In genomic region chr5:43711496-43711895, GRCh38 we compare ENCODE assay signal across 17 cellular contexts.
A peak's percentile ranks its signal among the peaks of the same experiment; 100 is the strongest.
DNase-seq lines count a peak whose midpoint lies in the region; ATAC-seq, FAIRE-seq and TF ChIP-seq lines count a peak whose summit lies in the region.
"Had no signal": no experiment of that assay in that cellular context is flagged by ENCODE, and none has a peak within 500 bp of the region (broad histone marks: within the 10 kb centered on the region; RNA-seq: fewer than 3 reads in every experiment).

No MANE protein-coding gene starts in this region.

- no peaks in the 10 kb centered on the region for H3K27me3 ChIP-seq in IMR-90 (ENCODE audit: control insufficient read depth, insufficient read depth, low read length)
- no peaks in the 10 kb centered on the region for H3K27me3 ChIP-seq in K562 (ENCODE audit: control insufficient read depth in 2 of 2, insufficient read depth in 2 of 2, low read length in 2 of 2)
- H3K27me3 ChIP-seq: left lung had no signal

- CTCF ChIA-PET in IMR-90 (lab: Yijun Ruan, JAX) (no interaction called here), K562 (lab: Yijun Ruan, JAX; ENCODE audit: low intra/inter-chr PET ratio) (no interaction called here)

- no CpG with 5 or more reads among the region's 6 CpGs for WGBS in IMR-90 (ENCODE audit: extremely low coverage in 2 of 2, insufficient read length in 1 of 2), 2 experiments
- WGBS in K562 (ENCODE audit: insufficient coverage, low coverage, missing lambda C conversion rate), result 23% methylated on average over 6 of the region's 6 CpGs

- no peak overlapping the region for H2BK5ac ChIP-seq in IMR-90 (ENCODE audit: low read depth, low read length, poor library complexity, severe bottlenecking)

- H3K79me2 ChIP-seq in K562 (ENCODE audit: control insufficient read depth, insufficient read depth, low read length), result no peaks in the 10 kb centered on the region

- no peak for TF ChIP-seq EP300 in K562 (IDR thresholded peaks at IDR 0.05; ENCODE audit: low read length)

- H3K9me3 ChIP-seq in IMR-90 (ENCODE audit: control insufficient read depth, insufficient read depth, low read length) (no peaks in the 10 kb centered on the region), K562 (replicated peaks; ENCODE audit: control insufficient read depth, insufficient read depth, low read depth, low read length) (no peaks in the 10 kb centered on the region)
- H3K9me3 ChIP-seq: left lung had no signal

- H3K79me1 ChIP-seq in IMR-90 (ENCODE audit: low read depth in 1 of 2, low read length in 2 of 2), result no peaks in the 10 kb centered on the region

- H3K23ac ChIP-seq in IMR-90 (ENCODE audit: low read depth, low read length), result no peak overlapping the region

- no peak overlapping the region for H2BK120ac ChIP-seq in IMR-90 (ENCODE audit: low read depth, low read length)

- H2AFZ ChIP-seq in IMR-90 (replicated peaks; ENCODE audit: low read length, poor library complexity), result no peak overlapping the region
- H2AFZ ChIP-seq in K562 (ENCODE audit: low read depth, low read length), result no peak overlapping the region

- peaks cover 5% of the 10 kb centered on the region for H3K36me3 Mint-ChIP-seq in stimulated activated memory B cell treated with anti-CD40 and anti-IgM and Interleukin-4, amounts not matched to agents 10 μg/mL and 1 μg/mL and 100 μg/mL, for 72 hours

- H3K4me1 Mint-ChIP-seq in stimulated activated memory B cell treated with anti-CD40 and anti-IgM and Interleukin-4, amounts not matched to agents 10 μg/mL and 1 μg/mL and 100 μg/mL, for 72 hours, result peaks cover 4% of the 10 kb centered on the region
- H3K4me1 Mint-ChIP-seq: activated CD4-positive, alpha-beta T cell treated with anti-CD3 and anti-CD28 coated beads, Interleukin-2, amount 10 ng/mL, durations not matched to agents 7 days and 5 days; neural crest cell; stimulated activated naive CD8-positive, alpha-beta T cell treated with anti-CD3 and anti-CD28 coated beads, Interleukin-15, amount 100 ng/mL, for 72 hours had no signal

- H4K5ac ChIP-seq in IMR-90 (ENCODE audit: low read depth, low read length), result no peak overlapping the region

- H3K4me3 ChIP-seq in IMR-90 (ENCODE audit: insufficient read depth, low read depth, low read length) (no peak overlapping the region), K562 (no peak overlapping the region)
- H3K4me3 ChIP-seq: left lung had no signal

- peak; percentile 40 for FAIRE-seq in K562 (lab: Jason Lieb, UNC)

- no peak overlapping the region for H3K18ac ChIP-seq in IMR-90 (ENCODE audit: low read depth, low read length)

- no peak overlapping the region for H2AK5ac ChIP-seq in IMR-90 (ENCODE audit: low read depth, low read length)

- no peak overlapping the region for H4K91ac ChIP-seq in IMR-90 (ENCODE audit: insufficient read depth, low read depth, low read length)

- H2BK20ac ChIP-seq in IMR-90 (ENCODE audit: low read depth, low read length), result no peak overlapping the region

- dilution Hi-C loops in IMR-90 (cut with HindIII; ENCODE audit: low sequenced_read_pairs, unreplicated experiment), result no loop called here

- H3K4ac ChIP-seq in IMR-90 (ENCODE audit: low read depth, low read length), result no peak overlapping the region

- TF ChIP-seq CTCF in IMR-90 (conservative IDR thresholded peaks at IDR 0.05; ENCODE audit: low read depth, low read length), result no peak
- TF ChIP-seq CTCF in K562 (IDR thresholded peaks at IDR 0.05 in 2 of 3, conservative IDR thresholded peaks at IDR 0.05 in 1 of 3; ENCODE audit: insufficient read depth in 2 of 3, low read depth in 1 of 3, low read length in 3 of 3), result no peak

- BruUV-seq in IMR-90 (replicated peaks; lab: Mats Ljungman, UMichigan) (no TSS peak), K562 (replicated peaks; lab: Mats Ljungman, UMichigan) (no TSS peak)

- H4K8ac ChIP-seq in IMR-90 (ENCODE audit: low read depth in 2 of 2, low read length in 2 of 2), result no peak overlapping the region

- no peak overlapping the region for H3K14ac ChIP-seq in IMR-90 (replicated peaks; ENCODE audit: low read depth, low read length)

- in situ Hi-C loops in Caki2 (cut with HindIII; ENCODE audit: low pct_unique_long_range_greater_than_20kb, low sequenced_read_pairs), result no loop called here
- in situ Hi-C loops in IMR-90 (cut with MboI; ENCODE audit: low sequenced_read_pairs), result no loop called here
- in situ Hi-C loops in K562 (cut with MboI), result no loop called here

- H3K9ac ChIP-seq in IMR-90 (ENCODE audit: low read depth, low read length), result no peak overlapping the region
- no peak overlapping the region for H3K9ac ChIP-seq in K562 (ENCODE audit: insufficient read depth in 1 of 2, low read depth in 2 of 2, low read length in 2 of 2)

- H3K36me3 ChIP-seq in IMR-90 (ENCODE audit: control insufficient read depth, insufficient read depth, low read length), result no peaks in the 10 kb centered on the region
- no peaks in the 10 kb centered on the region for H3K36me3 ChIP-seq in K562 (ENCODE audit: control insufficient read depth, insufficient read depth, low read length)
- H3K36me3 ChIP-seq: left lung had no signal

- ATAC-seq in IMR-90 (ENCODE audit: low read depth) (peak; percentile 42), K562 (peak; percentile 36; the same call in 2 of the 3 replicates), HG02840 (IDR thresholded peaks at IDR 0.05; ENCODE audit: low FRiP score, unreplicated experiment) (no peak), GM21515 (IDR thresholded peaks at IDR 0.05; ENCODE audit: unreplicated experiment) (no peak)
- no peak for ATAC-seq in stimulated activated memory B cell treated with anti-CD40 and anti-IgM and Interleukin-4, amounts not matched to agents 10 μg/mL and 1 μg/mL and 100 μg/mL, for 72 hours
- ATAC-seq: effector memory CD8-positive, alpha-beta T cell; left lung; sciatic nerve; stimulated activated naive CD8-positive, alpha-beta T cell treated with anti-CD3 and anti-CD28 coated beads, Interleukin-15, amount 100 ng/mL, for 72 hours had no signal

- H4K20me1 ChIP-seq in IMR-90 (ENCODE audit: insufficient read depth, low read length) (no peaks in the 10 kb centered on the region), K562 (replicated peaks; ENCODE audit: control insufficient read depth, insufficient read depth, low read length) (no peaks in the 10 kb centered on the region)

- H3K56ac ChIP-seq in IMR-90 (ENCODE audit: extremely low read depth, insufficient read depth, low read length), result no peak overlapping the region

- H3K9me3 Mint-ChIP-seq in stimulated activated memory B cell treated with anti-CD40 and anti-IgM and Interleukin-4, amounts not matched to agents 10 μg/mL and 1 μg/mL and 100 μg/mL, for 72 hours, result no peaks in the 10 kb centered on the region
- H3K9me3 Mint-ChIP-seq: activated CD4-positive, alpha-beta T cell treated with anti-CD3 and anti-CD28 coated beads, Interleukin-2, amount 10 ng/mL, durations not matched to agents 7 days and 5 days; effector memory CD8-positive, alpha-beta T cell; stimulated activated naive CD8-positive, alpha-beta T cell treated with anti-CD3 and anti-CD28 coated beads, Interleukin-15, amount 100 ng/mL, for 72 hours had no signal

- no peak for TF ChIP-seq RAD21 in IMR-90 (IDR thresholded peaks at IDR 0.05; ENCODE audit: low read length)
- TF ChIP-seq RAD21 in K562 (CRISPR knock-in tag; conservative IDR thresholded peaks at IDR 0.05 in 1 of 2, IDR thresholded peaks at IDR 0.05 in 1 of 2), result no peak

- H3K4me2 ChIP-seq in IMR-90 (ENCODE audit: low read depth, low read length), result no peak overlapping the region
- H3K4me2 ChIP-seq in K562 (ENCODE audit: insufficient read depth, low read length), result no peak overlapping the region

- intact Hi-C loops in IMR-90 (cut with micrococcal nuclease) (no loop called here), K562 (cut with micrococcal nuclease) (no loop called here)

- H2AK9ac ChIP-seq in IMR-90 (replicated peaks; ENCODE audit: low read depth, low read length, poor library complexity), result no peak overlapping the region

- H3K27ac Mint-ChIP-seq in stimulated activated memory B cell treated with anti-CD40 and anti-IgM and Interleukin-4, amounts not matched to agents 10 μg/mL and 1 μg/mL and 100 μg/mL, for 72 hours, result no peak overlapping the region
- H3K27ac Mint-ChIP-seq: activated CD4-positive, alpha-beta T cell treated with anti-CD3 and anti-CD28 coated beads, Interleukin-2, amount 10 ng/mL, durations not matched to agents 7 days and 5 days; effector memory CD8-positive, alpha-beta T cell; stimulated activated naive CD8-positive, alpha-beta T cell treated with anti-CD3 and anti-CD28 coated beads, Interleukin-15, amount 100 ng/mL, for 72 hours had no signal

- DNase-seq in Caki2 (ENCODE audit: low read depth), result peak; percentile 29
- peak; percentile 47 for DNase-seq in IMR-90
- DNase-seq in K562 (ENCODE audit: extremely low read depth in 1 of 4, low spot score in 3 of 4), result no peak
- DNase-seq in kidney tubule cell (ENCODE audit: low spot score), result peak; percentile 77
- DNase-seq in NCI-H1436 (lab: John Stamatoyannopoulos, UW), result no peak
- DNase-seq: activated CD4-positive, alpha-beta T cell treated with anti-CD3 and anti-CD28 coated beads, Interleukin-2, amount 10 ng/mL, durations not matched to agents 7 days and 5 days; effector memory CD8-positive, alpha-beta T cell; GF-D8; H7; left lung; NCI-H2171 treated with DMSO at 0.1 percent for 48 hours; stimulated activated naive CD8-positive, alpha-beta T cell treated with anti-CD3 and anti-CD28 coated beads, Interleukin-15, amount 100 ng/mL, for 72 hours had no signal

- H3K27ac ChIP-seq in IMR-90 (ENCODE audit: insufficient read depth, low read length) (no peak overlapping the region), K562 (ENCODE audit: extremely low read depth, low read depth, low read length) (no peak overlapping the region)
- H3K27ac ChIP-seq: left lung had no signal

- POLR2A ChIA-PET in IMR-90 (lab: Charles Lee; ENCODE audit: unreplicated experiment) (no interaction called here), K562 (lab: Yijun Ruan, JAX) (no interaction called here)

- TF ChIP-seq POLR2A in IMR-90 (IDR thresholded peaks at IDR 0.05; ENCODE audit: low read depth, low read length) (no peak), K562 (conservative IDR thresholded peaks at IDR 0.05) (no peak)

- no peak overlapping the region for H3K4me3 Mint-ChIP-seq in stimulated activated memory B cell treated with anti-CD40 and anti-IgM and Interleukin-4, amounts not matched to agents 10 μg/mL and 1 μg/mL and 100 μg/mL, for 72 hours
- H3K4me3 Mint-ChIP-seq: activated CD4-positive, alpha-beta T cell treated with anti-CD3 and anti-CD28 coated beads, Interleukin-2, amount 10 ng/mL, durations not matched to agents 7 days and 5 days; effector memory CD8-positive, alpha-beta T cell; neural crest cell; stimulated activated naive CD8-positive, alpha-beta T cell treated with anti-CD3 and anti-CD28 coated beads, Interleukin-15, amount 100 ng/mL, for 72 hours had no signal

- H3K27me3 Mint-ChIP-seq in stimulated activated memory B cell treated with anti-CD40 and anti-IgM and Interleukin-4, amounts not matched to agents 10 μg/mL and 1 μg/mL and 100 μg/mL, for 72 hours, result no peaks in the 10 kb centered on the region
- H3K27me3 Mint-ChIP-seq: activated CD4-positive, alpha-beta T cell treated with anti-CD3 and anti-CD28 coated beads, Interleukin-2, amount 10 ng/mL, durations not matched to agents 7 days and 5 days; effector memory CD8-positive, alpha-beta T cell; stimulated activated naive CD8-positive, alpha-beta T cell treated with anti-CD3 and anti-CD28 coated beads, Interleukin-15, amount 100 ng/mL, for 72 hours had no signal

- no peaks in the 10 kb centered on the region; the same call in 1 of the 2 replicates for H3K4me1 ChIP-seq in IMR-90 (ENCODE audit: control insufficient read depth, insufficient read depth, low read length)
- no peaks in the 10 kb centered on the region for H3K4me1 ChIP-seq in K562 (replicated peaks in 1 of 2; ENCODE audit: control insufficient read depth in 2 of 2, insufficient read depth in 2 of 2, low read length in 2 of 2)
- H3K4me1 ChIP-seq: left lung had no signal

- no peak overlapping the region for H2BK15ac ChIP-seq in IMR-90 (ENCODE audit: low read depth, low read length)

- H3K9me1 ChIP-seq in IMR-90 (ENCODE audit: insufficient read depth, low read length) (no peaks in the 10 kb centered on the region), K562 (ENCODE audit: control insufficient read depth, insufficient read depth, low read length) (no peaks in the 10 kb centered on the region)

Comparison
In these comparisons a context has a peak if more than half of its experiments do, and no peak if none do; other contexts are left out.
1. DNase-seq: peak in Caki2 (single experiment), IMR-90 (single experiment) and kidney tubule cell (single experiment); none in K562 (0 of 4) and NCI-H1436 (single experiment).
2. ATAC-seq: peak in IMR-90 (single experiment) and K562 (single experiment); none in HG02840 (single experiment), stimulated activated memory B cell treated with anti-CD40 and anti-IgM and Interleukin-4, amounts not matched to agents 10 μg/mL and 1 μg/mL and 100 μg/mL, for 72 hours (single experiment) and GM21515 (single experiment).